ENCODE assay signal across 8 cellular contexts in genomic region chr1:156019946-156020292, GRCh38. TPM values are rescaled to one million over a fixed set of nuclear protein-coding genes. Genes with fewer than 3 reads are reported as not detected.
A peak's percentile ranks its signal among the peaks of the same experiment; 100 is the strongest.
DNase-seq lines count a peak whose midpoint lies in the region; ATAC-seq, FAIRE-seq and TF ChIP-seq lines count a peak whose summit lies in the region.

No MANE protein-coding gene starts in this region.

- H3K27ac ChIP-seq in gastrocnemius medialis = peak overlapping the region; percentile 86 to 90 (median 88)

- TF ChIP-seq POLR2A in GM12892 (IDR thresholded peaks at IDR 0.05; ENCODE audit: low read depth, low read length) (no peak), gastrocnemius medialis (IDR thresholded peaks at IDR 0.05) (no peak)

- TF ChIP-seq CTCF in foreskin fibroblast (IDR thresholded peaks at IDR 0.05; ENCODE audit: low read depth, low read length) = no peak
- TF ChIP-seq CTCF in gastrocnemius medialis (IDR thresholded peaks at IDR 0.05 in 4 of 5, conservative IDR thresholded peaks at IDR 0.05 in 1 of 5) = no peak

- H3K27me3 Mint-ChIP-seq in T-cell = peaks cover 0 to under 1% of the 10 kb centered on the region in 2 donors

- CTCF ChIA-PET in T-cell (lab: Charles Lee) = no interaction called here

- intact Hi-C loops in gastrocnemius medialis (cut with DNase I; ENCODE audit: low total_unique reads) = loop anchor here (1.0 kb wide), 1 partner anchor 34 kb away; the partner anchor contains the start of gene LAMTOR2

- H3K4me3 ChIP-seq in foreskin fibroblast (ENCODE audit: low read depth in 1 of 2, low read length in 2 of 2) (peak overlapping the region; percentile 73 to 89), gastrocnemius medialis (peak overlapping the region; percentile 72 to 94 (median 91))

- H3K27me3 ChIP-seq in gastrocnemius medialis = no peaks in the 10 kb centered on the region

- in situ Hi-C loops in gastrocnemius medialis (cut with MboI; ENCODE audit: low sequenced_read_pairs in 4 of 4) = no loop called here

- peaks cover 8 to 10% of the 10 kb centered on the region in 2 donors for H3K4me1 ChIP-seq in gastrocnemius medialis

- H3K9me3 ChIP-seq in gastrocnemius medialis = no peaks in the 10 kb centered on the region

- ATAC-seq in T-cell (replicated peaks in 1 of 4) (no peak), gastrocnemius medialis (no peak)

- H3K4me3 Mint-ChIP-seq in T-cell = peak overlapping the region; percentile 93 to 97 (median 94)

- peak overlapping the region; percentile 75 to 94 for H3K27ac Mint-ChIP-seq in T-cell

- peaks cover 0 to 38% of the 10 kb centered on the region in 2 donors for H3K36me3 ChIP-seq in gastrocnemius medialis

- FAIRE-seq in GM12892 (lab: Jason Lieb, UNC) = peak; percentile 57

- DNase-seq in GM12892 (ENCODE audit: insufficient read length) (no peak), T-cell (no peak), foreskin fibroblast (no peak), gastrocnemius medialis (no peak), NCI-H2227 (lab: John Stamatoyannopoulos, UW; ENCODE audit: unreplicated experiment) (no peak), DMS114 treated with DMSO at 0.1 percent for 48 hours (lab: John Stamatoyannopoulos, UW; ENCODE audit: unreplicated experiment) (no peak), cerebellum (ENCODE audit: low spot score) (no peak)
- DNase-seq in activated effector memory CD4-positive, alpha-beta T cell treated with anti-CD3 and anti-CD28 coated beads, Interleukin-2, amount 50 U/mL, for 16 hours = no peak

- peaks cover 24 to 37% (median 31%) of the 10 kb centered on the region in 3 donors for H3K4me1 Mint-ChIP-seq in T-cell

- peaks cover 18% of the 10 kb centered on the region for H3K36me3 Mint-ChIP-seq in T-cell

- POLR2A ChIA-PET in T-cell (lab: Charles Lee) = no interaction called here

- H3K9me3 Mint-ChIP-seq in T-cell = no peaks in the 10 kb centered on the region

RNA-seq across cellular contexts. Expression of gene SSR2, which starts 0.8 kb away (rescaled TPM):
- polyA plus RNA-seq in GM12892 (2012; ENCODE audit: missing spikeins) = 230 TPM
- 100 to 1,000 TPM; 230 to 238 (median 232) TPM for total RNA-seq in T-cell
- total RNA-seq in gastrocnemius medialis = 100 to 1,000 TPM in 2 of 4 donors, 10 to 100 TPM in 2; 70.6 to 118 (median 108) TPM
- total RNA-seq in cerebellum = 119 TPM

RNA-seq across cellular contexts. Expression of gene UBQLN4, which starts 33.7 kb away (rescaled TPM):
- 17.7 TPM for polyA plus RNA-seq in GM12892 (2012; ENCODE audit: missing spikeins)
- total RNA-seq in T-cell (10 to 100 TPM; 21.9 to 39.6 (median 37.9) TPM), gastrocnemius medialis (10 to 100 TPM; 42.3 to 60.1 (median 46.0) TPM), cerebellum (21.9 TPM)

RNA-seq across cellular contexts. Expression of gene LAMTOR2, which starts 34.7 kb away (rescaled TPM):
- polyA plus RNA-seq in GM12892 (2012; ENCODE audit: missing spikeins) = 69.0 TPM
- total RNA-seq in T-cell (10 to 100 TPM; 21.5 to 37.8 (median 35.2) TPM), gastrocnemius medialis (10 to 100 TPM; 51.5 to 82.7 (median 72.6) TPM), cerebellum (19.6 TPM)

RNA-seq across cellular contexts. Expression of gene RAB25, which starts 41.0 kb away (rescaled TPM):
- polyA plus RNA-seq in GM12892 (2012; ENCODE audit: missing spikeins) = not detected
- total RNA-seq in T-cell (1 to 10 TPM in 3 of 5 donors, under 1 TPM in 2; 0.26 to 2.3 (median 1.9) TPM), gastrocnemius medialis (1 to 10 TPM in 1 of 4 donors, not detected in 3; 1.2 TPM), cerebellum (not detected)

RNA-seq across cellular contexts. Expression of gene ARHGEF2, which starts 41.6 kb away (rescaled TPM):
- polyA plus RNA-seq in GM12892 (2012; ENCODE audit: missing spikeins) = 57.6 TPM
- total RNA-seq in T-cell (100 to 1,000 TPM; 110 to 174 (median 167) TPM), gastrocnemius medialis (10 to 100 TPM; 13.6 to 27.3 (median 26.4) TPM), cerebellum (78.8 TPM)
